1 cellular context compared by ENCODE assay signal in the genomic region with DNA sequence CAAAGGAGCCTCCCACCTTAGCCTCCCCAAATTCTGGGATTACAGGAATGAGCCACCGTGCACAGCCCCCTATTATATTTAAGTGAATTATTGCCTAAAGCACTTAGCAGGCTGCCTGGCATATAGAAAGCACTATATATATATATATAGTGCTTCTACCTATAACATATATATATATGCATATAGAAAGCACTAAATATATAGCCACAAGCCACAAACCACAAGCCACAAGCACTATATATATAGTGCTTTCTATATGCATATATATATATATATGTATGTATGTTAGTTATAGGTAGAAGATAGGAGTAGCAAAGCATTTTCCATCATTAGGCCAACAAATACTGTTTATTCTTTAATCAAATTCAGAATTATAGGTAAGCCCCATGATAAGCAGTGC.
TF ChIP-seq lines count a peak whose summit lies in the region.

No MANE protein-coding gene starts in this region.

TF ChIP-seq in GM12878, 131 proteins besides CTCF, POLR2A, EP300 and RAD21 (continued from another document):
- TF ChIP-seq, protein P1, sequence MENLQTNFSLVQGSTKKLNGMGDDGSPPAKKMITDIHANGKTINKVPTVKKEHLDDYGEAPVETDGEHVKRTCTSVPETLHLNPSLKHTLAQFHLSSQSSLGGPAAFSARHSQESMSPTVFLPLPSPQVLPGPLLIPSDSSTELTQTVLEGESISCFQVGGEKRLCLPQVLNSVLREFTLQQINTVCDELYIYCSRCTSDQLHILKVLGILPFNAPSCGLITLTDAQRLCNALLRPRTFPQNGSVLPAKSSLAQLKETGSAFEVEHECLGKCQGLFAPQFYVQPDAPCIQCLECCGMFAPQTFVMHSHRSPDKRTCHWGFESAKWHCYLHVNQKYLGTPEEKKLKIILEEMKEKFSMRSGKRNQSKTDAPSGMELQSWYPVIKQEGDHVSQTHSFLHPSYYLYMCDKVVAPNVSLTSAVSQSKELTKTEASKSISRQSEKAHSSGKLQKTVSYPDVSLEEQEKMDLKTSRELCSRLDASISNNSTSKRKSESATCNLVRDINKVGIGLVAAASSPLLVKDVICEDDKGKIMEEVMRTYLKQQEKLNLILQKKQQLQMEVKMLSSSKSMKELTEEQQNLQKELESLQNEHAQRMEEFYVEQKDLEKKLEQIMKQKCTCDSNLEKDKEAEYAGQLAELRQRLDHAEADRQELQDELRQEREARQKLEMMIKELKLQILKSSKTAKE (IDR thresholded peaks at IDR 0.05; ENCODE audit: low read depth, poor library complexity, severe bottlenecking), result no peak
- TF ChIP-seq RUNX3 (IDR thresholded peaks at IDR 0.05; ENCODE audit: low read length), result peak; percentile 29; the same call in 1 of the 2 replicates
